Comparison of ENCODE assay signal across 20 cellular contexts in the genomic region with DNA sequence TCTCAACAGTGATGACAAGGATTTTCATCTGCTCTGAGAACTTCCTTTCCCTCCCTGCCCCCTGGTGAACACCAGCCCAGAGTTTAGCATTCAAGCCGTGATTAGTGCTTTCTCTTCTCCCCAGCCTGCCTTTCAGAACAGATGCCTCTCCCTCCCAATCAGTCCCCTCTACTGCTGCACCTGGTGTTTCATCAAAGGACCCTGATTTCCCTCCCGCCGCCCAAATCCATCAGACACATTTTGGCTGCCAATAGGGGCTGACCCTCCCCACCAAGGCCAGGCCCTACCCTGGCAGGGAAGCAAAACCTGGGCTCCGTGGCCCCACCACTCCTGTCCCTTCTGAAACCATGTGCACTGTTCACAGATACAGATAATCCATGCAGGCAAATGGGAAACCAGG. TPM values are rescaled to one million over a fixed set of nuclear protein-coding genes. Genes with fewer than 3 reads are reported as not detected.
DNase-seq lines count a peak whose midpoint lies in the region; ATAC-seq and TF ChIP-seq lines count a peak whose summit lies in the region.
"Had no signal": no experiment of that assay in that cellular context is flagged by ENCODE, and none has a peak within 500 bp of the region (broad histone marks: within the 10 kb centered on the region; RNA-seq: fewer than 3 reads in every experiment).

No MANE protein-coding gene starts in this region.

- H3K27ac Mint-ChIP-seq in GM23338 (no peak overlapping the region), H9 (peak overlapping the region in 2 of 3 experiments; percentile 20 to 86; a peak in 4 of 7 replicates), WTC11 (no peak overlapping the region)
- H3K27ac Mint-ChIP-seq: CD4-positive, CD25-positive, alpha-beta regulatory T cell; CD8-positive, alpha-beta memory T cell had no signal

- H2AFZ ChIP-seq in GM23338 (peak overlapping the region; percentile 80; the same call in 1 of the 2 replicates), H9 (ENCODE audit: low read length) (no peak overlapping the region), neuronal stem cell (ENCODE audit: low read length) (no peak overlapping the region)
- H2AFZ ChIP-seq: GM23248 had no signal

- no peak overlapping the region for H3K23ac ChIP-seq in H9 (ENCODE audit: insufficient read length, low read depth, low read length)
- H3K23ac ChIP-seq in neuronal stem cell (ENCODE audit: low read depth, low read length, poor library complexity) = no peak overlapping the region

- no peaks in the 10 kb centered on the region for H3F3A ChIP-seq in GM23338 (replicated peaks; ENCODE audit: low read depth)

- no peak overlapping the region for H3K4me3 Mint-ChIP-seq in GM23338
- no peak overlapping the region for H3K4me3 Mint-ChIP-seq in H9
- H3K4me3 Mint-ChIP-seq in WTC11 = no peak overlapping the region
- H3K4me3 Mint-ChIP-seq: CD4-positive, CD25-positive, alpha-beta regulatory T cell; CD8-positive, alpha-beta memory T cell had no signal

- H2BK20ac ChIP-seq in H9 (ENCODE audit: low read depth, low read length, poor library complexity, severe bottlenecking) = no peak overlapping the region

- H3K9me3 ChIP-seq in H9 (ENCODE audit: control insufficient read depth, low read depth, low read length) (no peaks in the 10 kb centered on the region), neuronal stem cell (replicated peaks in 1 of 2; ENCODE audit: control insufficient read depth in 2 of 2, insufficient read depth in 1 of 2, low read depth in 1 of 2, low read length in 2 of 2) (peaks cover 0 to 2% of the 10 kb centered on the region in 2 donors)
- H3K9me3 ChIP-seq: BE2C had no signal

- no peaks in the 10 kb centered on the region for H3K23me2 ChIP-seq in H9 (ENCODE audit: insufficient read length, low read depth, low read length, poor library complexity, severe bottlenecking)

- peaks cover 9% of the 10 kb centered on the region; the same call in 2 of the 3 replicates for H3K9me3 Mint-ChIP-seq in GM23338
- peaks cover 10 to 11% of the 10 kb centered on the region in 2 experiments for H3K9me3 Mint-ChIP-seq in H9
- H3K9me3 Mint-ChIP-seq in WTC11 = peaks cover 16% of the 10 kb centered on the region

- H3K9ac ChIP-seq in H9 (ENCODE audit: extremely low read depth, insufficient read length, low read length) (no peak overlapping the region), neuronal stem cell (ENCODE audit: low read depth, low read length, poor library complexity) (no peak overlapping the region)
- H3K9ac ChIP-seq: GM23248 had no signal

- H2BK120ac ChIP-seq in H9 (ENCODE audit: low read depth, low read length, poor library complexity, severe bottlenecking) (no peak overlapping the region), neuronal stem cell (ENCODE audit: low read depth, low read length) (no peak overlapping the region)

- H3K36me3 Mint-ChIP-seq in GM23338 (ENCODE audit: low read depth) (peaks cover 7% of the 10 kb centered on the region; the same call in 2 of the 3 replicates), H9 (ENCODE audit: insufficient read depth in 1 of 3, low read depth in 3 of 3) (peaks cover 0 to 12% (median 0%) of the 10 kb centered on the region in 3 experiments; a peak in 4 of 7 replicates), WTC11 (peaks cover 13% of the 10 kb centered on the region)
- H3K36me3 Mint-ChIP-seq: CD4-positive, CD25-positive, alpha-beta regulatory T cell; CD8-positive, alpha-beta memory T cell had no signal

- H4K5ac ChIP-seq in H9 (ENCODE audit: insufficient read length, low read depth, low read length) = no peak overlapping the region

- DNase-seq in GM23338 (ENCODE audit: low spot score) (no peak), H9 (no peak), WTC11 (ENCODE audit: low spot score) (no peak), neuronal stem cell (ENCODE audit: low spot score) (no peak), T1000 (lab: John Stamatoyannopoulos, UW) (no peak), NCI-H2081 treated with DMSO at 0.1 percent for 48 hours (lab: John Stamatoyannopoulos, UW) (no peak)
- DNase-seq: ACHN; BE2C; C1 segment of cervical spinal cord; CD4-positive, CD25-positive, alpha-beta regulatory T cell; CD8-positive, alpha-beta memory T cell; COR-L47; DMS 273 treated with DMSO at 0.1 percent for 48 hours; DMS53; DND-41; EL; GM23248; H7; IMR-90 had no signal

- H3K27ac ChIP-seq in GM23338 (ENCODE audit: low read depth) = no peak overlapping the region
- no peak overlapping the region for H3K27ac ChIP-seq in H9 (ENCODE audit: insufficient read length, low read depth, low read length)
- H3K27ac ChIP-seq in neuronal stem cell (replicated peaks; ENCODE audit: low read length) = peak overlapping the region; percentile 32
- H3K27ac ChIP-seq: GM23248 had no signal

- no peak overlapping the region for H2BK15ac ChIP-seq in H9 (ENCODE audit: low read depth, low read length)
- no peak overlapping the region for H2BK15ac ChIP-seq in neuronal stem cell (ENCODE audit: low read length)

- H3T11ph ChIP-seq in H9 (ENCODE audit: low read length) = no peak overlapping the region

- H4K8ac ChIP-seq in H9 (replicated peaks; ENCODE audit: insufficient read length, low read depth, low read length) = no peak overlapping the region
- H4K8ac ChIP-seq in neuronal stem cell (ENCODE audit: low read depth, low read length) = no peak overlapping the region

- WGBS in H9 (ENCODE audit: extremely low coverage, insufficient read length, low lambda C conversion rate) = no CpG with 5 or more reads among the region's 4 CpGs
- no CpG with 5 or more reads among the region's 4 CpGs for WGBS in neuronal stem cell (ENCODE audit: extremely low coverage in 2 of 2, insufficient read length in 2 of 2, insufficient replicate concordance in 1 of 2), 2 donors

- H2BK12ac ChIP-seq in H9 (ENCODE audit: insufficient read length, low read depth, low read length) (no peak overlapping the region), neuronal stem cell (ENCODE audit: low read length) (no peak overlapping the region)

- H3K4me2 ChIP-seq in GM23338 = no peak overlapping the region
- no peak overlapping the region for H3K4me2 ChIP-seq in H9 (ENCODE audit: insufficient read depth, insufficient read length, low read length)
- no peak overlapping the region for H3K4me2 ChIP-seq in neuronal stem cell (ENCODE audit: insufficient read depth, low read length, poor library complexity, severe bottlenecking)

- no peak for TF ChIP-seq CTCF in GM23338 (conservative IDR thresholded peaks at IDR 0.05; ENCODE audit: low read depth in 2 of 2)
- no peak for TF ChIP-seq CTCF in H9 (conservative IDR thresholded peaks at IDR 0.05)
- TF ChIP-seq CTCF in WTC11 (IDR thresholded peaks at IDR 0.05) = no peak

- no peaks in the 10 kb centered on the region for H3K79me1 ChIP-seq in H9 (ENCODE audit: insufficient read depth, low read depth, low read length, poor library complexity, severe bottlenecking)
- no peaks in the 10 kb centered on the region for H3K79me1 ChIP-seq in neuronal stem cell (ENCODE audit: low read depth, low read length)

- POLR2A ChIA-PET in WTC11 (lab: Charles Lee) = no interaction called here

- H3K36me3 ChIP-seq in GM23338 (ENCODE audit: insufficient read depth) (no peaks in the 10 kb centered on the region), neuronal stem cell (replicated peaks in 1 of 2; ENCODE audit: control insufficient read depth in 2 of 2, insufficient read depth in 2 of 2, low read length in 2 of 2) (no peaks in the 10 kb centered on the region)
- H3K36me3 ChIP-seq: BE2C had no signal

- H3K18ac ChIP-seq in H9 (ENCODE audit: insufficient read length, low read depth, low read length) = no peak overlapping the region
- peak overlapping the region; percentile 12 for H3K18ac ChIP-seq in neuronal stem cell (ENCODE audit: low read length)

- no peak overlapping the region for H3K4me3 ChIP-seq in GM23338
- no peak overlapping the region for H3K4me3 ChIP-seq in neuronal stem cell (ENCODE audit: low read length in 2 of 2)
- H3K4me3 ChIP-seq: GM12878, GM23248 had no signal

- no peak overlapping the region for H3K14ac ChIP-seq in H9 (ENCODE audit: insufficient read depth, low read length)
- H3K14ac ChIP-seq in neuronal stem cell (ENCODE audit: low read length) = no peak overlapping the region

- H3K79me2 ChIP-seq in GM23338 (replicated peaks; ENCODE audit: insufficient read depth) = no peaks in the 10 kb centered on the region
- no peaks in the 10 kb centered on the region for H3K79me2 ChIP-seq in H9 (ENCODE audit: insufficient read depth, low read length)

- H3K27me3 ChIP-seq in GM23338 (ENCODE audit: insufficient read depth) (no peaks in the 10 kb centered on the region), H9 (ENCODE audit: insufficient read depth, low read length) (no peaks in the 10 kb centered on the region), neuronal stem cell (ENCODE audit: control insufficient read depth in 3 of 3, insufficient read depth in 3 of 3, low read depth in 1 of 3, low read length in 3 of 3) (no peaks in the 10 kb centered on the region)
- H3K27me3 ChIP-seq: BE2C had no signal

- ATAC-seq in GM23338 (no peak), WTC11 (peak; percentile 43; the same call in 1 of the 2 replicates)
- ATAC-seq: GM12878 had no signal

- H3K4me1 ChIP-seq in GM23338 (ENCODE audit: insufficient read depth) = peaks cover 25% of the 10 kb centered on the region
- H3K4me1 ChIP-seq in H9 (ENCODE audit: insufficient read depth, low read length) = peaks cover 8% of the 10 kb centered on the region; the same call in 1 of the 2 replicates
- peaks cover 0 to 25% of the 10 kb centered on the region in 2 donors for H3K4me1 ChIP-seq in neuronal stem cell (ENCODE audit: control insufficient read depth in 2 of 2, insufficient read depth in 1 of 2, low read depth in 1 of 2, low read length in 2 of 2)
- H3K4me1 ChIP-seq: BE2C had no signal

- H2AK5ac ChIP-seq in H9 (ENCODE audit: insufficient read length, low read length) (no peak overlapping the region), neuronal stem cell (ENCODE audit: low read depth, low read length) (no peak overlapping the region)

- H4K20me1 ChIP-seq in GM23338 (replicated peaks; ENCODE audit: insufficient read depth) = no peaks in the 10 kb centered on the region
- no peaks in the 10 kb centered on the region for H4K20me1 ChIP-seq in H9 (ENCODE audit: control insufficient read depth, insufficient read depth, insufficient read length)

- CTCF ChIA-PET in WTC11 (lab: Charles Lee) = no interaction called here

- H3K4ac ChIP-seq in H9 (ENCODE audit: low read depth, low read length) (no peak overlapping the region), neuronal stem cell (ENCODE audit: low read length) (no peak overlapping the region)

- H3K27me3 Mint-ChIP-seq in GM23338 (ENCODE audit: insufficient read depth, low read depth, poor library complexity) (peaks cover 13% of the 10 kb centered on the region), H9 (ENCODE audit: low read depth) (no peaks in the 10 kb centered on the region; the same call in 1 of the 2 replicates), WTC11 (ENCODE audit: low read depth) (peaks cover 37% of the 10 kb centered on the region)

- peaks cover 43% of the 10 kb centered on the region for H3K4me1 Mint-ChIP-seq in GM23338
- peaks cover 46 to 60% of the 10 kb centered on the region in 2 experiments for H3K4me1 Mint-ChIP-seq in H9
- H3K4me1 Mint-ChIP-seq in WTC11 = peaks cover 43% of the 10 kb centered on the region
- H3K4me1 Mint-ChIP-seq: CD4-positive, CD25-positive, alpha-beta regulatory T cell; CD8-positive, alpha-beta memory T cell had no signal

- H3K9me2 ChIP-seq in GM23338 (ENCODE audit: insufficient read depth) = no peaks in the 10 kb centered on the region

- no peak overlapping the region for H3K56ac ChIP-seq in H9 (ENCODE audit: insufficient read length, low read depth, low read length)

- H2BK5ac ChIP-seq in H9 (ENCODE audit: insufficient read length, low read length) (no peak overlapping the region), neuronal stem cell (ENCODE audit: low read length) (no peak overlapping the region)

- H4K91ac ChIP-seq in H9 (ENCODE audit: insufficient read length, low read depth, low read length) (no peak overlapping the region), neuronal stem cell (ENCODE audit: low read depth, low read length, poor library complexity) (no peak overlapping the region)

RNA-seq across cellular contexts. Expression of gene KLHDC7A, which starts 34.0 kb away (rescaled TPM):
- 19.9 and 22.4 TPM in 2 replicates for total RNA-seq in GM23338 (2014; rRNA removed; shearing (Covaris generic))
- polyA plus RNA-seq in GM23338 (2016; fragmentation: Nextera tagmentation; extraction: Ambion mirVana) = 4.2 and 4.5 TPM in 2 replicates
- 11.4 and 11.6 TPM in 2 replicates for total RNA-seq in H9 (2021)
- 10.9 to 14.3 TPM (median 11.0 TPM) in 3 replicates for total RNA-seq in WTC11 (2021)
- polyA plus RNA-seq in neuronal stem cell (2013, experiment 1 of 2) = 0.18 TPM
- 0.21 TPM for polyA plus RNA-seq in neuronal stem cell (2013, experiment 2 of 2)
- total RNA-seq: CD4-positive, CD25-positive, alpha-beta regulatory T cell; CD8-positive, alpha-beta memory T cell; GM12878; GM23248; IMR-90 had no signal
- polyA plus RNA-seq: CD4-positive, CD25-positive, alpha-beta regulatory T cell; CD8-positive, alpha-beta memory T cell; GM12878; GM23248; IMR-90 had no signal

Comparison
In these comparisons a context has a peak if more than half of its experiments do, and no peak if none do; other contexts are left out.
1. H3K27ac Mint-ChIP-seq: peak in H9 (2 of 3); none in GM23338 (single experiment) and WTC11 (single experiment).